8 cellular contexts compared by ENCODE assay signal in the genomic region with DNA sequence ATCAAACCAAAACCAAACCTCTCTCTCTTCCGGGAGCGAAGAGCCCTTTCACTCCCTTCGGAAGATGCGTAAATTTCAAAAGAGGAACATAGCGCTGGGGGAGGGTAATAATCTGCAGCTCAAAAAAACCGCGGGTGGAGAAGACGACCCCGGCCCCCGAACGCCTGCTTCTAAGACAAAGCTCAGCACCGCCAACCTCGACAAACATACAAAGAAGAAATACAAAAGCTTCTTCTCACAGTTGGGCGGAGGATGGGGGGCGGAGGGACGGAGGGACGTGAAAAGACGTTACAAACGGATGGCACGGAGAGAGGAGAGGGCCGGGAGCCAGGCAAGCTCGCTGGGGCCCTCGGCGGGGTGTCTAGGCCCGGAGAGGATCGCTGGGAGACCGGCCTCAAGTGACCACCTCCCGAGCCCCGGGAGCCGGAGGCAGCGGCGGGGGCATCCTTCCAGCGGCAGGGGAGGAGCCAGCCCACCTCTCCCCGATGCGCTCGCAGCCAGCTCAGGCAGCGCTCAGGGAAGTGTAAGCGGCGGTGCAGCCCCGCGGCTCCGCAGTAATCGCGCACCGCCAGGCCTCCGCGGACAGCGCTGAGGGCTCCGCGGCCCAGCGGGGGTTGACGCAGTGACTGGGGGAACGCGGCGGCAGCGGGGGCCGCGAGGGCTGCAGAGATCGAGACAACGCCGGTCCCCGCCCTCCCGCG. TPM values are rescaled to one million over a fixed set of nuclear protein-coding genes. Genes with fewer than 3 reads are reported as not detected.
DNase-seq lines count a peak whose midpoint lies in the region; ATAC-seq and TF ChIP-seq lines count a peak whose summit lies in the region.

No MANE protein-coding gene starts in this region.

- H3K27me3 ChIP-seq in BLaER1 treated with 17β-estradiol and CSF1 and Interleukin-3, amounts not matched to agents 10 nM and 100 nM = no peaks in the 10 kb centered on the region
- no peaks in the 10 kb centered on the region for H3K27me3 ChIP-seq in gastroesophageal sphincter
- H3K27me3 ChIP-seq in neuronal stem cell (ENCODE audit: control insufficient read depth in 3 of 3, insufficient read depth in 3 of 3, low read depth in 1 of 3, low read length in 3 of 3) = peaks cover 0 to 4% (median 0%) of the 10 kb centered on the region in 3 experiments
- H3K27me3 ChIP-seq in upper lobe of left lung = no peaks in the 10 kb centered on the region

- H2BK15ac ChIP-seq in neuronal stem cell (ENCODE audit: low read length) = peak overlapping the region; percentile 67

- peak overlapping the region; percentile 88 to 96 (median 91) for H3K4me2 ChIP-seq in BLaER1 treated with 17β-estradiol and CSF1 and Interleukin-3, amounts not matched to agents 10 nM and 100 nM
- peak overlapping the region; percentile 82 for H3K4me2 ChIP-seq in neuronal stem cell (ENCODE audit: insufficient read depth, low read length, poor library complexity, severe bottlenecking)

- peaks cover 20 to 26% (median 22%) of the 10 kb centered on the region in 10 experiments for H3K4me1 ChIP-seq in BLaER1 treated with 17β-estradiol and CSF1 and Interleukin-3, amounts not matched to agents 10 nM and 100 nM
- H3K4me1 ChIP-seq in gastroesophageal sphincter (peaks cover 0 to 44% (median 15%) of the 10 kb centered on the region in 3 donors), neuronal stem cell (ENCODE audit: control insufficient read depth in 2 of 2, insufficient read depth in 1 of 2, low read depth in 1 of 2, low read length in 2 of 2) (peaks cover 0 to 2% of the 10 kb centered on the region in 2 donors), upper lobe of left lung (peaks cover 16 to 41% (median 25%) of the 10 kb centered on the region in 4 donors)

- peak overlapping the region; percentile 89 for H2AFZ ChIP-seq in neuronal stem cell (ENCODE audit: low read length)

- peak overlapping the region; percentile 22 for H2BK12ac ChIP-seq in neuronal stem cell (ENCODE audit: low read length)

- TF ChIP-seq EP300 in gastroesophageal sphincter (IDR thresholded peaks at IDR 0.05) (no peak), upper lobe of left lung (IDR thresholded peaks at IDR 0.05) (no peak)

- H4K8ac ChIP-seq in neuronal stem cell (ENCODE audit: low read depth, low read length) = peak overlapping the region; percentile 43

- peak; percentile 14 for ATAC-seq in GM19328 (IDR thresholded peaks at IDR 0.05; ENCODE audit: unreplicated experiment)
- peak; percentile 18 for ATAC-seq in HG03439 (IDR thresholded peaks at IDR 0.05; ENCODE audit: unreplicated experiment)
- ATAC-seq in gastroesophageal sphincter = peak; percentile 39
- peak; percentile 31 to 57 for ATAC-seq in upper lobe of left lung (ENCODE audit: low FRiP score in 2 of 2)

- peak overlapping the region; percentile 95 for H3K18ac ChIP-seq in neuronal stem cell (ENCODE audit: low read length)

- H4K20me1 ChIP-seq in BLaER1 treated with 17β-estradiol and CSF1 and Interleukin-3, amounts not matched to agents 10 nM and 100 nM = peaks cover 41 to 53% (median 46%) of the 10 kb centered on the region in 11 experiments

- no peak for TF ChIP-seq POLR2A in gastroesophageal sphincter (IDR thresholded peaks at IDR 0.05)
- TF ChIP-seq POLR2A in upper lobe of left lung (IDR thresholded peaks at IDR 0.05) = no peak

- peak overlapping the region; percentile 85 to 100 (median 98) for H3K4me3 ChIP-seq in BLaER1 treated with 17β-estradiol and CSF1 and Interleukin-3, amounts not matched to agents 10 nM and 100 nM
- H3K4me3 ChIP-seq in gastroesophageal sphincter = peak overlapping the region; percentile 81 to 100
- H3K4me3 ChIP-seq in neuronal stem cell (ENCODE audit: low read length in 2 of 2) = peak overlapping the region; percentile 91 to 94
- peak overlapping the region; percentile 69 to 100 (median 94) for H3K4me3 ChIP-seq in upper lobe of left lung

- peak overlapping the region; percentile 99 for H3K23ac ChIP-seq in neuronal stem cell (ENCODE audit: low read depth, low read length, poor library complexity)

- H3K14ac ChIP-seq in neuronal stem cell (ENCODE audit: low read length) = peak overlapping the region; percentile 89

- H3K27ac ChIP-seq in BLaER1 treated with 17β-estradiol and CSF1 and Interleukin-3, amounts not matched to agents 10 nM and 100 nM = peak overlapping the region; percentile 80 to 97 (median 94)
- peak overlapping the region; percentile 70 to 95 (median 91) for H3K27ac ChIP-seq in gastroesophageal sphincter
- H3K27ac ChIP-seq in neuronal stem cell (replicated peaks; ENCODE audit: low read length) = peak overlapping the region; percentile 91
- peak overlapping the region; percentile 84 to 95 (median 94) for H3K27ac ChIP-seq in upper lobe of left lung

- peaks cover 0 to 14% (median 0%) of the 10 kb centered on the region in 11 experiments; a peak in 1 of 22 replicates for H3K36me3 ChIP-seq in BLaER1 treated with 17β-estradiol and CSF1 and Interleukin-3, amounts not matched to agents 10 nM and 100 nM
- H3K36me3 ChIP-seq in gastroesophageal sphincter (no peaks in the 10 kb centered on the region), neuronal stem cell (replicated peaks in 1 of 2; ENCODE audit: control insufficient read depth in 2 of 2, insufficient read depth in 2 of 2, low read length in 2 of 2) (no peaks in the 10 kb centered on the region), upper lobe of left lung (no peaks in the 10 kb centered on the region)

- no peaks in the 10 kb centered on the region for H3K9me3 ChIP-seq in BLaER1 treated with 17β-estradiol and CSF1 and Interleukin-3, amounts not matched to agents 10 nM and 100 nM (replicated peaks in 1 of 11)
- H3K9me3 ChIP-seq in gastroesophageal sphincter = no peaks in the 10 kb centered on the region
- no peaks in the 10 kb centered on the region for H3K9me3 ChIP-seq in neuronal stem cell (replicated peaks in 1 of 2; ENCODE audit: control insufficient read depth in 2 of 2, insufficient read depth in 1 of 2, low read depth in 1 of 2, low read length in 2 of 2)
- no peaks in the 10 kb centered on the region for H3K9me3 ChIP-seq in upper lobe of left lung

- H3K4ac ChIP-seq in neuronal stem cell (ENCODE audit: low read length) = no peak overlapping the region

- peak overlapping the region; percentile 53 for H4K91ac ChIP-seq in neuronal stem cell (ENCODE audit: low read depth, low read length, poor library complexity)

- H2BK5ac ChIP-seq in neuronal stem cell (ENCODE audit: low read length) = peak overlapping the region; percentile 66

- DNase-seq in OCI-M1 (lab: John Stamatoyannopoulos, UW) (peak; percentile 69), neuronal stem cell (ENCODE audit: low spot score) (peak; percentile 53), upper lobe of left lung (peak in 1 of 2 donors; percentile 31)
- peak; percentile 81 for DNase-seq in activated effector memory CD4-positive, alpha-beta T cell treated with anti-CD3 and anti-CD28 coated beads, Interleukin-2, amount 50 U/mL, for 16 hours

- peaks cover 3% of the 10 kb centered on the region for H3K79me1 ChIP-seq in neuronal stem cell (ENCODE audit: low read depth, low read length)

- peak overlapping the region; percentile 52 for H2AK5ac ChIP-seq in neuronal stem cell (ENCODE audit: low read depth, low read length)

- H2BK120ac ChIP-seq in neuronal stem cell (ENCODE audit: low read depth, low read length) = peak overlapping the region; percentile 72

- no peak for TF ChIP-seq CTCF in gastroesophageal sphincter (IDR thresholded peaks at IDR 0.05)
- no peak for TF ChIP-seq CTCF in upper lobe of left lung (IDR thresholded peaks at IDR 0.05)

- 0% methylated on average over 17 to 21 of the region's 64 CpGs for WGBS in gastroesophageal sphincter (ENCODE audit: low coverage in 1 of 2), 2 donors
- WGBS in neuronal stem cell (ENCODE audit: extremely low coverage in 2 of 2, insufficient read length in 2 of 2, insufficient replicate concordance in 1 of 2), 2 donors = no CpG with 5 or more reads among the region's 64 CpGs
- 1% methylated on average over 25 to 34 of the region's 64 CpGs for WGBS in upper lobe of left lung, 2 donors

- H3K9ac ChIP-seq in BLaER1 treated with 17β-estradiol and CSF1 and Interleukin-3, amounts not matched to agents 10 nM and 100 nM = peak overlapping the region; percentile 89 to 98 (median 97)
- peak overlapping the region; percentile 96 for H3K9ac ChIP-seq in neuronal stem cell (ENCODE audit: low read depth, low read length, poor library complexity)

RNA-seq across cellular contexts. Expression of gene MKRN1, which starts 0.8 kb away (rescaled TPM):
- 100 to 1,000 TPM in 1 of 4 donors, 10 to 100 TPM in 3; 66.6 to 122 (median 87.5) TPM for total RNA-seq in gastroesophageal sphincter
- polyA plus RNA-seq in neuronal stem cell (2013, experiment 1 of 2) = 83.9 TPM
- 80.5 TPM for polyA plus RNA-seq in neuronal stem cell (2013, experiment 2 of 2)
- 100 to 1,000 TPM in 3 of 6 donors, 10 to 100 TPM in 3; 64.9 to 123 (median 97.9) TPM for total RNA-seq in upper lobe of left lung
